In the genomic region with DNA sequence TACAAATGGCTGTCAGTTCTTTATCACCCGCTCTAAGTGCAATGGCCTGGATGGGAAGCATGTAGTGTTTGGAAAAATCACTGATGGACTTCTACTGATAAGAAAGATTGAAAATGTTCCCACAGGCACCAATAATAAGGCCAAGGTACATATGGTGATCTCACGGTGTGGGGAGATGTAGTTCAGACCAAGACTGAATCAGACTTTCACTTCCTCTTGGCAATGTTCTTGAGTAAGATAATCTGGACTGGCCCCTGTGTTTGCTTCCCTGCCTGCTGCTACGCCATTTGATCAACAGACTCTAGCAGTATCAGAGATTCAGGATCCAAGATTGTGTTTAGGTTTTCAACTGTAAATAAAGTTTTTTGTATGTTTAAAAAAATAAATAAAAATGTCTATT, we compare ENCODE assay signal across 10 cellular contexts.
DNase-seq lines count a peak whose midpoint lies in the region; ATAC-seq, FAIRE-seq and TF ChIP-seq lines count a peak whose summit lies in the region.
"Had no signal": no experiment of that assay in that cellular context is flagged by ENCODE, and none has a peak within 500 bp of the region (broad histone marks: within the 10 kb centered on the region; RNA-seq: fewer than 3 reads in every experiment).

No MANE protein-coding gene starts in this region.

- intact Hi-C loops in lower lobe of right lung (cut with DNase I): no loop called here

- TF ChIP-seq CTCF in lower lobe of right lung (IDR thresholded peaks at IDR 0.05): no peak

- ATAC-seq in GM21381 (IDR thresholded peaks at IDR 0.05; ENCODE audit: unreplicated experiment) (peak; percentile 97), HG03095 (IDR thresholded peaks at IDR 0.05; ENCODE audit: unreplicated experiment) (peak; percentile 97), lower lobe of right lung (no peak)

- H3K79me2 ChIP-seq in GM23248 (ENCODE audit: insufficient read depth): no peaks in the 10 kb centered on the region

- no peak for TF ChIP-seq POLR2A in GM12891 (IDR thresholded peaks at IDR 0.05; ENCODE audit: low read depth, low read length)

- H3K4me3 ChIP-seq in GM23248: no peak overlapping the region
- no peak overlapping the region for H3K4me3 ChIP-seq in lower lobe of right lung
- H3K4me3 ChIP-seq: tibial artery had no signal

- H3K36me3 ChIP-seq in GM23248 (ENCODE audit: low read depth) (no peaks in the 10 kb centered on the region), lower lobe of right lung (no peaks in the 10 kb centered on the region)
- H3K36me3 ChIP-seq: tibial artery had no signal

- WGBS in GM23248 (ENCODE audit: low coverage in 1 of 2, low lambda C conversion rate in 2 of 2, missing lambda C conversion rate in 2 of 2), 2 experiments: 69 to 72% methylated on average over 3 of the region's 3 CpGs

- H3K27me3 ChIP-seq in GM23248 (replicated peaks; ENCODE audit: insufficient read depth): no peaks in the 10 kb centered on the region
- H3K27me3 ChIP-seq in lower lobe of right lung (ENCODE audit: low read depth): no peaks in the 10 kb centered on the region
- H3K27me3 ChIP-seq: tibial artery had no signal

- peak; percentile 93 for FAIRE-seq in GM12891 (lab: Jason Lieb, UNC)

- H3K9ac ChIP-seq in GM23248: no peak overlapping the region

- no peaks in the 10 kb centered on the region for H3K4me1 ChIP-seq in GM23248 (ENCODE audit: insufficient read depth)
- H3K4me1 ChIP-seq in lower lobe of right lung: no peaks in the 10 kb centered on the region
- H3K4me1 ChIP-seq: tibial artery had no signal

- H3K4me2 ChIP-seq in GM23248 (ENCODE audit: unreplicated experiment): no peak overlapping the region

- DNase-seq in GM12891 (ENCODE audit: insufficient read length, low spot score) (peak; percentile 1), RPMI7951 (ENCODE audit: low read depth) (peak; percentile 1), CD1c-positive myeloid dendritic cell (ENCODE audit: extremely low spot score) (no peak), GM23248 (no peak), T1000 (lab: John Stamatoyannopoulos, UW) (no peak), lower lobe of right lung (no peak)
- DNase-seq: foreskin melanocyte, tibial artery had no signal

- in situ Hi-C loops in GM23248 (cut with MboI): no loop called here

- H3K9me3 ChIP-seq in GM23248 (ENCODE audit: low read depth): no peaks in the 10 kb centered on the region
- H3K9me3 ChIP-seq in lower lobe of right lung: no peaks in the 10 kb centered on the region
- H3K9me3 ChIP-seq: tibial artery had no signal

- H3F3A ChIP-seq in GM23248 (ENCODE audit: insufficient read depth): no peaks in the 10 kb centered on the region

- H3K27ac ChIP-seq in GM23248 (no peak overlapping the region), lower lobe of right lung (no peak overlapping the region)
- H3K27ac ChIP-seq: tibial artery had no signal

- no peak overlapping the region for H2AFZ ChIP-seq in GM23248

- H3K9me2 ChIP-seq in GM23248 (ENCODE audit: insufficient read depth): no peaks in the 10 kb centered on the region

- H4K20me1 ChIP-seq in GM23248 (ENCODE audit: insufficient read depth): no peaks in the 10 kb centered on the region

TF ChIP-seq in GM12891, 5 proteins besides CTCF, POLR2A, EP300 and RAD21:
- TF ChIP-seq POLR2AphosphoS5 (IDR thresholded peaks at IDR 0.05; ENCODE audit: low read depth, low read length): no peak
- peak; percentile 98 for TF ChIP-seq SPI1 (IDR thresholded peaks at IDR 0.05; ENCODE audit: low read depth, low read length)
- TF ChIP-seq PAX5 (IDR thresholded peaks at IDR 0.05; ENCODE audit: insufficient read depth, low read length, severe bottlenecking): no peak

Comparison
In these comparisons a context has a peak if more than half of its experiments do, and no peak if none do; other contexts are left out.
1. DNase-seq: peak in GM12891 (single experiment) and RPMI7951 (single experiment); none in CD1c-positive myeloid dendritic cell (single experiment), GM23248 (single experiment), T1000 (single experiment) and lower lobe of right lung (single experiment).
2. ATAC-seq: peak in GM21381 (single experiment) and HG03095 (single experiment); none in lower lobe of right lung (0 of 2).